ENCODE assay signal across 9 cellular contexts in the genomic region with DNA sequence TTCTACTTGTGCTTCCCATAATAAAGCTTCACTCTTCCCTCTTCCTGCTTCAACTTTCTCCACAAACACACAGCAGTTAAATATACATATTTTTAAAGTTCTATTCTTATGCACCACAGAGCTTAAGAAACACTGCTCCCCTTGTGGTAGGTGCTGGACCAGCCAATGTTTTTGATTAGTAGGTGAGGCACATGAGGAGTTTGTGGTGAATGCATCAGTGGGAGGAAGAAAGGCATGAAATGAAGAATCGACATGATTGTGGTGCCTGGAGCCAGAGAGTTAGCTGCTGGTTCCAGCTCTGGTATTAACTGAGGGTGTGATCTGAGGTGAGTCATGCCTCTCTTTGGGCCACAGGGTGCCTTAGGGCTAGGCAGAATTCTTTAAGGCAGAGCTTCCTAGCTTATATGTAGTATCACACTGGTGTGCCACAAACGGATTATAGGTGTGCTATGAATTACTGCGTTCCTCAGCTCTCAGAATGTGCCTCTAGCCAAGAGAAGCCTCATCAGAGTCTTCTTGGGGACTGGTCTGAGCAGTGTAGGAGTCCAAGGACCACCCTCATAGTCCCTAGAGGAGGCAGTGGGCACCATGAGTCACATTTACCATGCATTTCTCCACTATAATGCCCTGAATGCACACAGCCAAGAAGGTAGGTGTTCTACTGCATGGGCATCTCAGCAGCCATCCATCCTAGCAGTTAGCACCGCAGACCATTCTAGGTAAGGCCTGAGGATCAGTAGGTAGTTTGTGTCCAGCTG.
DNase-seq lines count a peak whose midpoint lies in the region; ATAC-seq, FAIRE-seq and TF ChIP-seq lines count a peak whose summit lies in the region.
"Had no signal": no experiment of that assay in that cellular context is flagged by ENCODE, and none has a peak within 500 bp of the region (broad histone marks: within the 10 kb centered on the region; RNA-seq: fewer than 3 reads in every experiment).

No MANE protein-coding gene starts in this region.

- no peaks in the 10 kb centered on the region for H3K79me2 ChIP-seq in astrocyte (ENCODE audit: insufficient read depth, low read length)

- ATAC-seq in GM18907 (IDR thresholded peaks at IDR 0.05; ENCODE audit: unreplicated experiment) (peak; percentile 69), HG03060 (IDR thresholded peaks at IDR 0.05; ENCODE audit: low read depth, unreplicated experiment) (peak; percentile 73), omental fat pad (ENCODE audit: low FRiP score) (peak; percentile 51)

- H4K20me1 ChIP-seq in astrocyte (ENCODE audit: insufficient read depth, low read length): no peaks in the 10 kb centered on the region

- H2AFZ ChIP-seq in astrocyte (ENCODE audit: low read depth, low read length): no peak overlapping the region

- TF ChIP-seq CTCF in AG10803 (conservative IDR thresholded peaks at IDR 0.05; ENCODE audit: low read length) (peak; percentile 63), astrocyte (IDR thresholded peaks at IDR 0.05; ENCODE audit: insufficient read depth, low read depth, low read length) (peak; percentile 50), omental fat pad (IDR thresholded peaks at IDR 0.05) (no peak)

- H3K4me3 ChIP-seq in AG10803 (ENCODE audit: low read length): no peak overlapping the region
- H3K4me3 ChIP-seq in SJSA1: no peak overlapping the region
- H3K4me3 ChIP-seq in astrocyte (ENCODE audit: insufficient read depth, low read depth, low read length): no peak overlapping the region
- H3K4me3 ChIP-seq: skin epidermis had no signal

- H3K27ac Mint-ChIP-seq in astrocyte (ENCODE audit: unreplicated experiment): no peak overlapping the region

- in situ Hi-C loops in G401 (cut with HindIII; ENCODE audit: low sequenced_read_pairs): no loop called here

- no peak overlapping the region for H3K4me3 Mint-ChIP-seq in astrocyte (ENCODE audit: unreplicated experiment)

- H3K9ac ChIP-seq in astrocyte (ENCODE audit: low read length): no peak overlapping the region

- H3K9me3 ChIP-seq in SJSA1 (replicated peaks): no peaks in the 10 kb centered on the region
- no peaks in the 10 kb centered on the region for H3K9me3 ChIP-seq in astrocyte (ENCODE audit: insufficient read depth, low read depth, low read length)

- H3K36me3 ChIP-seq in SJSA1 (no peaks in the 10 kb centered on the region), astrocyte (ENCODE audit: insufficient read depth, low read length) (no peaks in the 10 kb centered on the region)

- H3K4me1 Mint-ChIP-seq in astrocyte (ENCODE audit: low read depth, unreplicated experiment): peaks cover 12% of the 10 kb centered on the region

- peak; percentile 90 for DNase-seq in AG10803 (ENCODE audit: low read depth)
- DNase-seq in SJSA1 (ENCODE audit: low read depth in 1 of 2, low spot score in 2 of 2): peak; percentile 46 to 52
- DNase-seq in astrocyte (ENCODE audit: low read depth): peak; percentile 80
- no peak for DNase-seq in omental fat pad (ENCODE audit: low spot score)
- DNase-seq in G401 (ENCODE audit: low spot score): no peak
- no peak for DNase-seq in COLO668 (lab: John Stamatoyannopoulos, UW; ENCODE audit: unreplicated experiment)

- peaks cover 2% of the 10 kb centered on the region for H3K9me3 Mint-ChIP-seq in astrocyte (ENCODE audit: unreplicated experiment)

- FAIRE-seq in astrocyte (lab: Jason Lieb, UNC): peak; percentile 79

- H3K36me3 Mint-ChIP-seq in astrocyte (ENCODE audit: low read depth, unreplicated experiment): no peaks in the 10 kb centered on the region

- H3K27me3 ChIP-seq in SJSA1 (replicated peaks) (no peaks in the 10 kb centered on the region), astrocyte (ENCODE audit: insufficient read depth, low read length) (no peaks in the 10 kb centered on the region)

- no peak overlapping the region for H3K4me2 ChIP-seq in astrocyte (ENCODE audit: low read length)

- no peaks in the 10 kb centered on the region for H3K27me3 Mint-ChIP-seq in astrocyte (ENCODE audit: low read depth, unreplicated experiment)

- H3K27ac ChIP-seq in SJSA1 (no peak overlapping the region), astrocyte (ENCODE audit: low read depth, low read length) (no peak overlapping the region)

- H3K4me1 ChIP-seq in SJSA1 (replicated peaks): peaks cover 32% of the 10 kb centered on the region
- peaks cover 4% of the 10 kb centered on the region for H3K4me1 ChIP-seq in astrocyte (ENCODE audit: insufficient read depth, low read length)

Comparison
In these comparisons a context has a peak if more than half of its experiments do, and no peak if none do; other contexts are left out.
1. DNase-seq: peak in AG10803 (single experiment), SJSA1 (2 of 2) and astrocyte (single experiment); none in omental fat pad (single experiment), G401 (single experiment) and COLO668 (single experiment).
2. CTCF ChIP-seq: peak in AG10803 (single experiment) and astrocyte (single experiment); none in omental fat pad (0 of 3).
3. Peak in every context shown above with its lines, with median percentiles within 50 percentile points of each other: ATAC-seq.